In genomic region chr10:128522551-128523289, GRCh38 we compare ENCODE assay signal across 1 cellular context.
TF ChIP-seq lines count a peak whose summit lies in the region.

No MANE protein-coding gene starts in this region.

TF ChIP-seq in K562, 482 proteins besides CTCF, POLR2A, EP300 and RAD21 (continued from another document):
- TF ChIP-seq ZNF518B (CRISPR knock-in tag; IDR thresholded peaks at IDR 0.05): no peak
- no peak for TF ChIP-seq SMAD1 (IDR thresholded peaks at IDR 0.05; ENCODE audit: low read depth, low read length, partially characterized antibody)
- no peak for TF ChIP-seq ZMIZ1 (IDR thresholded peaks at IDR 0.05; ENCODE audit: low read depth in 2 of 2, low read length in 2 of 2)
- no peak for TF ChIP-seq GATA2 (CRISPR knock-in tag; IDR thresholded peaks at IDR 0.05)
- no peak for TF ChIP-seq NEUROD1 (IDR thresholded peaks at IDR 0.05; ENCODE audit: borderline replicate concordance, low read depth, low read length, partially characterized antibody)
- TF ChIP-seq IFI16 (CRISPR knock-in tag; IDR thresholded peaks at IDR 0.05): no peak
- no peak for TF ChIP-seq BRF2 (IDR thresholded peaks at IDR 0.05; ENCODE audit: borderline replicate concordance, insufficient read depth, insufficient read length)
- no peak for TF ChIP-seq PREB (CRISPR knock-in tag; IDR thresholded peaks at IDR 0.05)
- no peak for TF ChIP-seq TARDBP (IDR thresholded peaks at IDR 0.05)
- peak; percentile 81 for TF ChIP-seq SPI1 (IDR thresholded peaks at IDR 0.05; ENCODE audit: borderline replicate concordance, low read depth, low read length)
- TF ChIP-seq MLX (CRISPR knock-in tag; conservative IDR thresholded peaks at IDR 0.05): no peak
- TF ChIP-seq ILK (tag; IDR thresholded peaks at IDR 0.05; ENCODE audit: borderline replicate concordance, low read depth): no peak
- TF ChIP-seq YY1 (IDR thresholded peaks at IDR 0.05; ENCODE audit: borderline replicate concordance in 1 of 3, control insufficient read depth in 1 of 3, extremely low read depth in 1 of 3, insufficient read depth in 3 of 3, insufficient read length in 1 of 3, insufficient replicate concordance in 2 of 3, low read depth in 1 of 3, low read length in 2 of 3): peak in 1 of 3 experiments; percentile 5
- no peak for TF ChIP-seq MXI1 (IDR thresholded peaks at IDR 0.05; ENCODE audit: low read depth, low read length)
- TF ChIP-seq ZNF121 (CRISPR knock-in tag; conservative IDR thresholded peaks at IDR 0.05): no peak
- TF ChIP-seq GABPB1 (CRISPR knock-in tag; IDR thresholded peaks at IDR 0.05): no peak
- TF ChIP-seq EGR1 (conservative IDR thresholded peaks at IDR 0.05): peak; percentile 35
TF ChIP-seq in K562: peak in this region for 3.
